ENCODE assay signal across 24 cellular contexts in genomic region chr19:32914879-32915278, GRCh38. TPM values are rescaled to one million over a fixed set of nuclear protein-coding genes. Genes with fewer than 3 reads are reported as not detected.
"Had no signal": no experiment of that assay in that cellular context is flagged by ENCODE, and none has a peak within 500 bp of the region (broad histone marks: within the 10 kb centered on the region; RNA-seq: fewer than 3 reads in every experiment).

No MANE protein-coding gene starts in this region.

- H3K4me1 ChIP-seq: body of pancreas, lower lobe of right lung, parathyroid adenoma, sigmoid colon, upper lobe of right lung had no signal

- H3K27me3 ChIP-seq: body of pancreas, neutrophil, sigmoid colon, spleen, upper lobe of right lung had no signal

- H3K9me3 ChIP-seq: body of pancreas, lower lobe of right lung, neutrophil, sigmoid colon, spleen, thoracic aorta, upper lobe of right lung had no signal

- H3K79me2 ChIP-seq: parathyroid adenoma had no signal

- H3K27ac ChIP-seq: body of pancreas, epithelial cell of prostate, lower lobe of right lung, neutrophil, parathyroid adenoma, sigmoid colon, spleen, thoracic aorta, upper lobe of right lung had no signal

- H3K9ac ChIP-seq: parathyroid adenoma had no signal

- DNase-seq: activated CD8-positive, alpha-beta memory T cell treated with anti-CD3 and anti-CD28 coated beads, Interleukin-2, amount 50 U/mL, for 48 hours; activated gamma-delta T cell treated with Interleukin-2 at 50 U/mL for 16 hours; activated naive CD8-positive, alpha-beta T cell treated with anti-CD3 and anti-CD28 coated beads for 36 hours; activated T-cell treated with anti-CD3 and anti-CD28 coated beads, Interleukin-2, amount 50 U/mL, for 72 hours; amniotic stem cell; body of pancreas; caudate nucleus; effector memory CD8-positive, alpha-beta T cell; foreskin melanocyte; hypothalamus; islet precursor cell; left colon; lower lobe of right lung; sigmoid colon; spleen; stimulated activated CD4-positive, alpha-beta T cell treated with anti-CD3 and anti-CD28 coated beads, Interleukin-4, amount 100 ng/mL, for 4 hours; upper lobe of right lung had no signal

- H3K4me3 ChIP-seq: body of pancreas, lower lobe of right lung, sigmoid colon, spleen, thoracic aorta, upper lobe of right lung had no signal

- H2AFZ ChIP-seq: parathyroid adenoma had no signal

- ATAC-seq: activated CD4-positive, CD25-positive, alpha-beta regulatory T cell treated with anti-CD3 and anti-CD28 coated beads, Interleukin-2, amount 50 U/mL, for 24 hours; body of pancreas; effector memory CD8-positive, alpha-beta T cell; left colon; lower lobe of right lung; natural killer cell treated with Interleukin-12 subunit alpha and Interleukin-12 subunit beta and Interleukin-15 and Interleukin-18, amount 100 ng/mL, for 72 hours; stimulated activated memory B cell treated with anti-CD40 and anti-IgM and Interleukin-4, amounts not matched to agents 10 μg/mL and 1 μg/mL and 100 μg/mL, for 72 hours; upper lobe of right lung had no signal

RNA-seq across cellular contexts. Expression of gene SLC7A9, which starts 45.3 kb away (rescaled TPM):
- total RNA-seq: activated naive CD8-positive, alpha-beta T cell treated with anti-CD3 and anti-CD28 coated beads for 36 hours; body of pancreas had no signal
